14 cellular contexts compared by ENCODE assay signal in genomic region chr16:81997738-81998137, GRCh38. TPM values are rescaled to one million over a fixed set of nuclear protein-coding genes. Genes with fewer than 3 reads are reported as not detected.
DNase-seq lines count a peak whose midpoint lies in the region; ATAC-seq and TF ChIP-seq lines count a peak whose summit lies in the region.
"Had no signal": no experiment of that assay in that cellular context is flagged by ENCODE, and none has a peak within 500 bp of the region (broad histone marks: within the 10 kb centered on the region; RNA-seq: fewer than 3 reads in every experiment).

No MANE protein-coding gene starts in this region.

- no peaks in the 10 kb centered on the region for H3K36me3 ChIP-seq in skeletal muscle satellite cell (ENCODE audit: insufficient read depth, low read length)
- no peaks in the 10 kb centered on the region for H3K36me3 ChIP-seq in left ventricle myocardium inferior
- H3K36me3 ChIP-seq: tibial nerve had no signal

- DNase-seq in GM03348 (ENCODE audit: low spot score), result peak; percentile 70
- peak; percentile 56 for DNase-seq in SW480 (ENCODE audit: low spot score)
- DNase-seq in foreskin keratinocyte, result peak; percentile 47 to 75
- no peak for DNase-seq in left ventricle myocardium inferior
- no peak for DNase-seq in left colon
- DNase-seq in activated CD4-positive, alpha-beta T cell treated with anti-CD3 and anti-CD28 coated beads for 48 hours, result no peak
- DNase-seq: activated effector memory CD4-positive, alpha-beta T cell treated with Interleukin-2 at 50 U/mL for 16 hours; Karpas-422; naive B cell; stimulated activated CD4-positive, alpha-beta T cell treated with anti-CD3 and anti-CD28 coated beads, Interleukin-4, amount 100 ng/mL, for 1 hour had no signal

- TF ChIP-seq CTCF in foreskin keratinocyte (conservative IDR thresholded peaks at IDR 0.05) (no peak), left ventricle myocardium inferior (IDR thresholded peaks at IDR 0.05; ENCODE audit: borderline replicate concordance) (no peak)

- H3K4me1 ChIP-seq in foreskin keratinocyte, result peaks cover 15% of the 10 kb centered on the region
- peaks cover 15% of the 10 kb centered on the region for H3K4me1 ChIP-seq in skeletal muscle satellite cell (ENCODE audit: control insufficient read depth, insufficient read depth, low read length)
- peaks cover 15% of the 10 kb centered on the region for H3K4me1 ChIP-seq in left ventricle myocardium inferior

- ATAC-seq in foreskin keratinocyte (peak; percentile 73), left colon (no peak), HG03442 (IDR thresholded peaks at IDR 0.05; ENCODE audit: unreplicated experiment) (no peak)

- no peak overlapping the region for H3K27ac ChIP-seq in foreskin keratinocyte
- no peak overlapping the region for H3K27ac ChIP-seq in left ventricle myocardium inferior (replicated peaks)

- H3K4me3 ChIP-seq in skeletal muscle satellite cell (ENCODE audit: low read length) (no peak overlapping the region), left ventricle myocardium inferior (no peak overlapping the region)
- H3K4me3 ChIP-seq: esophagus muscularis mucosa, tibial nerve had no signal

- H3K9me3 ChIP-seq in skeletal muscle satellite cell (replicated peaks; ENCODE audit: low read length) (no peaks in the 10 kb centered on the region), left ventricle myocardium inferior (replicated peaks) (no peaks in the 10 kb centered on the region)
- H3K9me3 ChIP-seq: esophagus muscularis mucosa, tibial nerve had no signal

- H3K9ac ChIP-seq in skeletal muscle satellite cell (ENCODE audit: low read depth, low read length), result no peak overlapping the region

- H3K4me2 ChIP-seq in skeletal muscle satellite cell (ENCODE audit: low read length), result peak overlapping the region; percentile 31

- H3K27me3 ChIP-seq in foreskin keratinocyte (no peaks in the 10 kb centered on the region), skeletal muscle satellite cell (ENCODE audit: control insufficient read depth, insufficient read depth, low read length) (peaks cover 5% of the 10 kb centered on the region), left ventricle myocardium inferior (ENCODE audit: low read depth) (no peaks in the 10 kb centered on the region)
- H3K27me3 ChIP-seq: esophagus muscularis mucosa, tibial nerve had no signal

- intact Hi-C loops in left ventricle myocardium inferior (cut with micrococcal nuclease), result no loop called here
- intact Hi-C loops in left colon (cut with DNase I, micrococcal nuclease), result no loop called here

RNA-seq across cellular contexts. Expression of gene SDR42E1, which starts 13.5 kb away (rescaled TPM):
- 13.2 and 16.0 TPM in 2 replicates for total RNA-seq in foreskin keratinocyte
- polyA plus RNA-seq in foreskin keratinocyte, result 4.5 and 4.8 TPM in 2 replicates
- under 0.01 TPM in 1 of 2 replicates, not detected in the other for total RNA-seq in skeletal muscle satellite cell (2012; rRNA removed)
- 0.52 TPM for total RNA-seq in left ventricle myocardium inferior
- 10 to 100 TPM in 1 of 2 donors, 1 to 10 TPM in 1; 7.9 to 14.4 TPM for total RNA-seq in left colon

RNA-seq across cellular contexts. Expression of gene HSD17B2, which starts 37.3 kb away (rescaled TPM):
- total RNA-seq in foreskin keratinocyte (1.3 and 1.6 TPM in 2 replicates), left ventricle myocardium inferior (not detected), left colon (100 to 1,000 TPM in 1 of 2 donors, 10 to 100 TPM in 1; 63.6 to 181 TPM)
- polyA plus RNA-seq in foreskin keratinocyte, result 1.5 and 2.0 TPM in 2 replicates
- 0.22 and 1.3 TPM in 2 replicates for total RNA-seq in skeletal muscle satellite cell (2012; rRNA removed)
- total RNA-seq: esophagus muscularis mucosa, tibial nerve had no signal

Comparison
In these comparisons a context has a peak if more than half of its experiments do, and no peak if none do; other contexts are left out.
1. DNase-seq: peak in GM03348 (single experiment), SW480 (single experiment) and foreskin keratinocyte (2 of 2); none in left ventricle myocardium inferior (single experiment), left colon (0 of 2) and activated CD4-positive, alpha-beta T cell treated with anti-CD3 and anti-CD28 coated beads for 48 hours (single experiment).
2. RNA of gene HSD17B2, which starts 37.3 kb away (total RNA-seq): 63.6 to 181 TPM in left colon; 1.3 to 1.6 TPM in foreskin keratinocyte and not detected in left ventricle myocardium inferior (single experiment); every median in the first group is over 10 times any median in the second.